In the genomic region with DNA sequence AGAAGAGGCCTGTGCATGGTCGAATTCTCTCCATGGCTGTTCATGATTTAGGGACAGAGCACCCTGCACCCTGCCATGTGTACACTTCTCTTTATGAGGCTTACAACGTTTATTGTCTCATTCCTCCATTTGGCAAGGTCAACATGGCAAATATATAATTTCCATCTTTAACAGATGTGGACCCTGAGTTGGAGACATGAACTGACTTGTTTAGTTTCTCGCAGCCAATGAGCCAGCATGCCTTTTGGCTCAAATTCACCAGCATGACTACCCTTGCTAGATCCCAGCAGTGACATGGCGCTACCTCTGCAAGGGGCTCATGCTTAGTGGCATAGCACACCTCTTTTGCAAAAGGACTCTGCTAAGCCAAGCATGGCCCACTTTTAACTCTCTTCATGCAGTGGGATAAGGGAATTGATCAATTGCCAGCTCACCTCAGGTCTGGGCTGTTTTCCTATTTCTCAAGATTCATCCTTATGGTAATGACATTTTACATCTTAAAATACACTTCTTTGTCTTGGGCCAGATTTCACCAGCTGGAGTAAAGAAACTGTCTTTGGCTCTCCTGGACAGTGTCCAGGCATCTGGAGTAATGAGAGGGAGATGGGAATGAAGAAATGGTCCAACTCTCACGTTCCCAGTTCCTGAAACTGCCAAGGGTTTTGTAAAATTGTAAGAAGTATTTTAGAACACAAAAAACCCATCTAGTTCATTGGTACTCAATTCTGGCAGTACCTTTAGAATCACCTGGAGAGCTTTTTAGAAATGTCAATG, we compare ENCODE assay signal across 16 cellular contexts.
A peak's percentile ranks its signal among the peaks of the same experiment; 100 is the strongest.
DNase-seq lines count a peak whose midpoint lies in the region; ATAC-seq, FAIRE-seq and TF ChIP-seq lines count a peak whose summit lies in the region.
"Had no signal": no experiment of that assay in that cellular context is flagged by ENCODE, and none has a peak within 500 bp of the region (broad histone marks: within the 10 kb centered on the region; RNA-seq: fewer than 3 reads in every experiment).

No MANE protein-coding gene starts in this region.

- no peaks in the 10 kb centered on the region for H3K36me3 ChIP-seq in bronchial epithelial cell (ENCODE audit: control insufficient read depth, insufficient read depth, low read length)
- H3K36me3 ChIP-seq in rectal smooth muscle tissue (ENCODE audit: control insufficient read depth, insufficient read depth, low read length) = no peaks in the 10 kb centered on the region
- H3K36me3 ChIP-seq: stomach had no signal

- no peak for FAIRE-seq in bronchial epithelial cell (lab: Jason Lieb, UNC)

- TF ChIP-seq CTCF in bronchial epithelial cell (IDR thresholded peaks at IDR 0.05; ENCODE audit: insufficient read depth, low read length, severe bottlenecking) = no peak

- H3K36me3 Mint-ChIP-seq in activated naive CD8-positive, alpha-beta T cell treated with anti-CD3 and anti-CD28 coated beads, Interleukin-2, amount 50 U/mL, for 24 hours (ENCODE audit: low read depth) = no peaks in the 10 kb centered on the region
- H3K36me3 Mint-ChIP-seq: activated naive CD8-positive, alpha-beta T cell; CD4-positive, alpha-beta memory T cell had no signal

- DNase-seq in DMS79 treated with DMSO at 0.1 percent for 48 hours (lab: John Stamatoyannopoulos, UW) = peak; percentile 98
- peak; percentile 75 to 95 for DNase-seq in NCI-H2081 (lab: John Stamatoyannopoulos, UW)
- DNase-seq in bronchial epithelial cell (ENCODE audit: low read depth) = peak; percentile 69
- no peak for DNase-seq in activated naive CD8-positive, alpha-beta T cell treated with anti-CD3 and anti-CD28 coated beads, Interleukin-2, amount 50 U/mL, for 24 hours
- DNase-seq in stimulated activated naive CD8-positive, alpha-beta T cell treated with anti-CD3 and anti-CD28 coated beads, Interleukin-15, Interleukin-2, amounts not matched to agents 100 U/mL and 50 U/mL, for 24 hours = no peak
- no peak for DNase-seq in occipital lobe (lab: John Stamatoyannopoulos, UW)
- DNase-seq: CD4-positive, alpha-beta memory T cell; cerebellar nuclear complex; KG1; NCI-H2029; nephron progenitor cell; OCI-M1; stomach had no signal

- H3K4me1 Mint-ChIP-seq in activated naive CD8-positive, alpha-beta T cell treated with anti-CD3 and anti-CD28 coated beads, Interleukin-2, amount 50 U/mL, for 24 hours = peaks cover 32% of the 10 kb centered on the region

- no peak overlapping the region for H3K27ac Mint-ChIP-seq in activated naive CD8-positive, alpha-beta T cell treated with anti-CD3 and anti-CD28 coated beads, Interleukin-2, amount 50 U/mL, for 24 hours
- H3K27ac Mint-ChIP-seq: nephron progenitor cell had no signal

- no peak overlapping the region for H3K9ac ChIP-seq in rectal smooth muscle tissue (ENCODE audit: low read length)

- H3K27me3 ChIP-seq in bronchial epithelial cell (ENCODE audit: control insufficient read depth, insufficient read depth, low read length) (no peaks in the 10 kb centered on the region), rectal smooth muscle tissue (ENCODE audit: control insufficient read depth, insufficient read depth, low read length) (no peaks in the 10 kb centered on the region)
- H3K27me3 ChIP-seq: stomach had no signal

- no peaks in the 10 kb centered on the region for H3K9me3 Mint-ChIP-seq in activated naive CD8-positive, alpha-beta T cell treated with anti-CD3 and anti-CD28 coated beads, Interleukin-2, amount 50 U/mL, for 24 hours

- H3K4me3 Mint-ChIP-seq in activated naive CD8-positive, alpha-beta T cell treated with anti-CD3 and anti-CD28 coated beads, Interleukin-2, amount 50 U/mL, for 24 hours = no peak overlapping the region
- H3K4me3 Mint-ChIP-seq: activated naive CD8-positive, alpha-beta T cell; nephron progenitor cell had no signal

- H3K27me3 Mint-ChIP-seq in activated naive CD8-positive, alpha-beta T cell treated with anti-CD3 and anti-CD28 coated beads, Interleukin-2, amount 50 U/mL, for 24 hours = peaks cover 11% of the 10 kb centered on the region
- H3K27me3 Mint-ChIP-seq: activated naive CD8-positive, alpha-beta T cell; CD4-positive, alpha-beta memory T cell had no signal

- H3K27ac ChIP-seq in rectal smooth muscle tissue (ENCODE audit: low read depth, low read length) = peak overlapping the region; percentile 33

- no peak for ATAC-seq in activated naive CD8-positive, alpha-beta T cell treated with anti-CD3 and anti-CD28 coated beads, Interleukin-2, amount 50 U/mL, for 24 hours
- ATAC-seq in stimulated activated naive CD8-positive, alpha-beta T cell treated with anti-CD3 and anti-CD28 coated beads, Interleukin-15, Interleukin-2, amounts not matched to agents 100 U/mL and 50 U/mL, for 24 hours = no peak
- no peak for ATAC-seq in HG03442 (IDR thresholded peaks at IDR 0.05; ENCODE audit: unreplicated experiment)

- no peak overlapping the region for H3K4me3 ChIP-seq in bronchial epithelial cell (ENCODE audit: low read depth, low read length)
- H3K4me3 ChIP-seq in rectal smooth muscle tissue (ENCODE audit: low read length) = peak overlapping the region; percentile 17
- H3K4me3 ChIP-seq: stomach had no signal

- H3K4me1 ChIP-seq in rectal smooth muscle tissue (ENCODE audit: control insufficient read depth, insufficient read depth, low read length) = peaks cover 29% of the 10 kb centered on the region

Comparison
In these comparisons a context has a peak if more than half of its experiments do, and no peak if none do; other contexts are left out.
1. DNase-seq: peak in DMS79 treated with DMSO at 0.1 percent for 48 hours (single experiment), NCI-H2081 (2 of 2) and bronchial epithelial cell (single experiment); none in activated naive CD8-positive, alpha-beta T cell treated with anti-CD3 and anti-CD28 coated beads, Interleukin-2, amount 50 U/mL, for 24 hours (single experiment), stimulated activated naive CD8-positive, alpha-beta T cell treated with anti-CD3 and anti-CD28 coated beads, Interleukin-15, Interleukin-2, amounts not matched to agents 100 U/mL and 50 U/mL, for 24 hours (single experiment) and occipital lobe (single experiment).